In the genomic region with DNA sequence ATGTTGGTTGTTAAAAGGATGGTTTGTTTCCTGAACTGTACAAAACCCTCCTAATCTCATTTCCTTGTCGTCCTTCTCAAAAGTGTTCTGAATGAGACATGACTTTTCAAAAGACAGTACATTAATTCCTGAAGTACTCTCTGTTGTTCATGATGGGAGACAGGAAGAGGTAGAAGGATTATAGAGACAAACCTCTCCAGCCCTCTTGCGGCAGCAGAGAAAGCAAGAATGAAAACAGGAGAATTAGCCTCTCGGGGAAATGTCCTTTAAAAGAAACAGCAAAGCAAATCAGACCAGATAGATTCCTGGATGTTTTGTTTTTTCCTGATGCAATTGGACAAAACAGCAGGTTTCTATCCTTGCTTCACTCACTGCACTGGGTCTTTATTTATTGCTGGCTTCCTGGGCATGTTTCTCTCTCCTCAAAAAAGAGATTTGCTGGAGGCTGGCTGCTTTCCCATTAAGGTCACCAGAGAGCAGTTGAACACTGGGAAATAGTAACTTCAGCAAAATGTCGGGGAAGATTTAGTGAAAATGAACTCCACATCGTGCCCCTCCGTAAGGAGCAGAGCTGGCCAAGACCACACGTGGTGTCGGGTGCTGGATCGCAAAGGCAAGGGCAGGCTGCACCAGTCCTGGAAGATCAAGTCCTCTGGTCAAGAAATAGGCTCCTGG, we compare ENCODE assay signal across 1 cellular context.
TF ChIP-seq lines count a peak whose summit lies in the region.

No MANE protein-coding gene starts in this region.

TF ChIP-seq in GM23338, 12 proteins besides CTCF, POLR2A, EP300 and RAD21 (continued from another document):
- TF ChIP-seq, protein P1, sequence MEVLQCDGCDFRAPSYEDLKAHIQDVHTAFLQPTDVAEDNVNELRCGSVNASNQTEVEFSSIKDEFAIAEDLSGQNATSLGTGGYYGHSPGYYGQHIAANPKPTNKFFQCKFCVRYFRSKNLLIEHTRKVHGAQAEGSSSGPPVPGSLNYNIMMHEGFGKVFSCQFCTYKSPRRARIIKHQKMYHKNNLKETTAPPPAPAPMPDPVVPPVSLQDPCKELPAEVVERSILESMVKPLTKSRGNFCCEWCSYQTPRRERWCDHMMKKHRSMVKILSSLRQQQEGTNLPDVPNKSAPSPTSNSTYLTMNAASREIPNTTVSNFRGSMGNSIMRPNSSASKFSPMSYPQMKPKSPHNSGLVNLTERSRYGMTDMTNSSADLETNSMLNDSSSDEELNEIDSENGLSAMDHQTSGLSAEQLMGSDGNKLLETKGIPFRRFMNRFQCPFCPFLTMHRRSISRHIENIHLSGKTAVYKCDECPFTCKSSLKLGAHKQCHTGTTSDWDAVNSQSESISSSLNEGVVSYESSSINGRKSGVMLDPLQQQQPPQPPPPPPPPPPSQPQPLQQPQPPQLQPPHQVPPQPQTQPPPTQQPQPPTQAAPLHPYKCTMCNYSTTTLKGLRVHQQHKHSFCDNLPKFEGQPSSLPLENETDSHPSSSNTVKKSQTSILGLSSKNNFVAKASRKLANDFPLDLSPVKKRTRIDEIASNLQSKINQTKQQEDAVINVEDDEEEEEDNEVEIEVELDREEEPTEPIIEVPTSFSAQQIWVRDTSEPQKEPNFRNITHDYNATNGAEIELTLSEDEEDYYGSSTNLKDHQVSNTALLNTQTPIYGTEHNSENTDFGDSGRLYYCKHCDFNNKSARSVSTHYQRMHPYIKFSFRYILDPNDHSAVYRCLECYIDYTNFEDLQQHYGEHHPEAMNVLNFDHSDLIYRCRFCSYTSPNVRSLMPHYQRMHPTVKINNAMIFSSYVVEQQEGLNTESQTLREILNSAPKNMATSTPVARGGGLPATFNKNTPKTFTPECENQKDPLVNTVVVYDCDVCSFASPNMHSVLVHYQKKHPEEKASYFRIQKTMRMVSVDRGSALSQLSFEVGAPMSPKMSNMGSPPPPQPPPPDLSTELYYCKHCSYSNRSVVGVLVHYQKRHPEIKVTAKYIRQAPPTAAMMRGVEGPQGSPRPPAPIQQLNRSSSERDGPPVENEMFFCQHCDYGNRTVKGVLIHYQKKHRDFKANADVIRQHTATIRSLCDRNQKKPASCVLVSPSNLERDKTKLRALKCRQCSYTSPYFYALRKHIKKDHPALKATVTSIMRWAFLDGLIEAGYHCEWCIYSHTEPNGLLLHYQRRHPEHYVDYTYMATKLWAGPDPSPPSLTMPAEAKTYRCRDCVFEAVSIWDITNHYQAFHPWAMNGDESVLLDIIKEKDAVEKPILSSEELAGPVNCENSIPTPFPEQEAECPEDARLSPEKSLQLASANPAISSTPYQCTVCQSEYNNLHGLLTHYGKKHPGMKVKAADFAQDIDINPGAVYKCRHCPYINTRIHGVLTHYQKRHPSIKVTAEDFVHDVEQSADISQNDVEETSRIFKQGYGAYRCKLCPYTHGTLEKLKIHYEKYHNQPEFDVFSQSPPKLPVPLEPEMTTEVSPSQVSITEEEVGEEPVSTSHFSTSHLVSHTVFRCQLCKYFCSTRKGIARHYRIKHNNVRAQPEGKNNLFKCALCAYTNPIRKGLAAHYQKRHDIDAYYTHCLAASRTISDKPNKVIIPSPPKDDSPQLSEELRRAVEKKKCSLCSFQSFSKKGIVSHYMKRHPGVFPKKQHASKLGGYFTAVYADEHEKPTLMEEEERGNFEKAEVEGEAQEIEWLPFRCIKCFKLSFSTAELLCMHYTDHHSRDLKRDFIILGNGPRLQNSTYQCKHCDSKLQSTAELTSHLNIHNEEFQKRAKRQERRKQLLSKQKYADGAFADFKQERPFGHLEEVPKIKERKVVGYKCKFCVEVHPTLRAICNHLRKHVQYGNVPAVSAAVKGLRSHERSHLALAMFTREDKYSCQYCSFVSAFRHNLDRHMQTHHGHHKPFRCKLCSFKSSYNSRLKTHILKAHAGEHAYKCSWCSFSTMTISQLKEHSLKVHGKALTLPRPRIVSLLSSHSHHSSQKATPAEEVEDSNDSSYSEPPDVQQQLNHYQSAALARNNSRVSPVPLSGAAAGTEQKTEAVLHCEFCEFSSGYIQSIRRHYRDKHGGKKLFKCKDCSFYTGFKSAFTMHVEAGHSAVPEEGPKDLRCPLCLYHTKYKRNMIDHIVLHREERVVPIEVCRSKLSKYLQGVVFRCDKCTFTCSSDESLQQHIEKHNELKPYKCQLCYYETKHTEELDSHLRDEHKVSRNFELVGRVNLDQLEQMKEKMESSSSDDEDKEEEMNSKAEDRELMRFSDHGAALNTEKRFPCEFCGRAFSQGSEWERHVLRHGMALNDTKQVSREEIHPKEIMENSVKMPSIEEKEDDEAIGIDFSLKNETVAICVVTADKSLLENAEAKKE (CRISPR knock-in tag; IDR thresholded peaks at IDR 0.05) = no peak
- no peak for TF ChIP-seq CREB1 (CRISPR knock-in tag; IDR thresholded peaks at IDR 0.05; ENCODE audit: low read depth)
- no peak for TF ChIP-seq ETS1 (IDR thresholded peaks at IDR 0.05)
- TF ChIP-seq POLR2AphosphoS5 (IDR thresholded peaks at IDR 0.05; ENCODE audit: low read depth) = no peak
- TF ChIP-seq ZNF114 (CRISPR knock-in tag; IDR thresholded peaks at IDR 0.05) = no peak
- TF ChIP-seq STAT1 (IDR thresholded peaks at IDR 0.05; ENCODE audit: unreplicated experiment) = no peak
- TF ChIP-seq EZH2phosphoT487 (IDR thresholded peaks at IDR 0.05; ENCODE audit: unreplicated experiment) = no peak
TF ChIP-seq in GM23338: peak in this region for 0.
